ENCODE assay signal across 8 cellular contexts in genomic region chr3:11288021-11288491, GRCh38. TPM values are rescaled to one million over a fixed set of nuclear protein-coding genes. Genes with fewer than 3 reads are reported as not detected.
DNase-seq lines count a peak whose midpoint lies in the region; ATAC-seq and TF ChIP-seq lines count a peak whose summit lies in the region.

No MANE protein-coding gene starts in this region.

- peaks cover 85% of the 10 kb centered on the region for H4K20me1 ChIP-seq in BLaER1

- H3K4me1 Mint-ChIP-seq in MCF 10A (ENCODE audit: insufficient read depth, unreplicated experiment), result peaks cover 39% of the 10 kb centered on the region
- H3K4me1 Mint-ChIP-seq in naive thymus-derived CD8-positive, alpha-beta T cell, result peaks cover 33 to 62% (median 54%) of the 10 kb centered on the region in 4 donors

- no peak for ATAC-seq in naive thymus-derived CD8-positive, alpha-beta T cell
- ATAC-seq in HG02642 (IDR thresholded peaks at IDR 0.05; ENCODE audit: poor library complexity, unreplicated experiment) (no peak), GM18907 (IDR thresholded peaks at IDR 0.05; ENCODE audit: unreplicated experiment) (no peak)

- in situ Hi-C loops in GM13977 (cut with MboI; ENCODE audit: low pct_unique_long_range_greater_than_20kb, low sequenced_read_pairs, unreplicated experiment), result no loop called here

- TF ChIP-seq CTCF in MCF 10A (IDR thresholded peaks at IDR 0.05; ENCODE audit: unreplicated experiment), result no peak
- no peak for TF ChIP-seq CTCF in GM13977 (IDR thresholded peaks at IDR 0.05; ENCODE audit: extremely low read depth, insufficient read depth, missing control alignments)

- H3K4me1 ChIP-seq in BLaER1, result peaks cover 73% of the 10 kb centered on the region

- H3K27me3 Mint-ChIP-seq in MCF 10A (ENCODE audit: insufficient read depth, unreplicated experiment), result no peaks in the 10 kb centered on the region
- H3K27me3 Mint-ChIP-seq in naive thymus-derived CD8-positive, alpha-beta T cell, result no peaks in the 10 kb centered on the region

- POLR2A ChIA-PET in MCF 10A (lab: Yijun Ruan, JAX), result interaction anchor here (0.6 to 5.2 kb wide), 9 partner anchors 10 to 151 kb away, joined by 3 to 82 read pairs (median 7); partner anchors contain the start of gene ATG7
- POLR2A ChIA-PET in naive thymus-derived CD8-positive, alpha-beta T cell (lab: Charles Lee), result interaction anchor here (1.1 to 7.8 kb wide), 3 partner anchors 9 to 15 kb away, joined by 3 to 64 read pairs (median 3); partner anchors contain the start of gene ATG7

- peak overlapping the region; percentile 89 for H3K27ac Mint-ChIP-seq in MCF 10A (ENCODE audit: low read depth, unreplicated experiment)
- H3K27ac Mint-ChIP-seq in naive thymus-derived CD8-positive, alpha-beta T cell, result peak overlapping the region in 7 of 10 donors; percentile 55 to 96 (median 80)

- intact Hi-C loops in MCF 10A (cut with micrococcal nuclease), result loop anchor here (2.0 kb wide), 2 partner anchors 63 to 133 kb away; partner anchors contain the start of gene HRH1

- peak overlapping the region; percentile 40 for H3K4me3 Mint-ChIP-seq in MCF 10A (ENCODE audit: unreplicated experiment)
- peak overlapping the region in 1 of 10 donors; percentile 69 for H3K4me3 Mint-ChIP-seq in naive thymus-derived CD8-positive, alpha-beta T cell

- H3K4me3 ChIP-seq in BLaER1, result no peak overlapping the region

- H3K9me3 Mint-ChIP-seq in MCF 10A (ENCODE audit: unreplicated experiment), result no peaks in the 10 kb centered on the region
- no peaks in the 10 kb centered on the region for H3K9me3 Mint-ChIP-seq in naive thymus-derived CD8-positive, alpha-beta T cell

- H3K27me3 ChIP-seq in BLaER1, result no peaks in the 10 kb centered on the region

- peak overlapping the region; percentile 86 for H3K4me2 ChIP-seq in BLaER1

- H3K9ac ChIP-seq in BLaER1, result 0 out of 2 replicates have a peak overlapping the region, but pooled peaks have one; percentile 5

- no peak overlapping the region for H3K27ac ChIP-seq in BLaER1

- BruUV-seq in MCF 10A (replicated peaks; lab: Mats Ljungman, UMichigan), result no TSS peak

- DNase-seq in LHCN-M2 (ENCODE audit: low read depth) (peak; percentile 23), MCF 10A (ENCODE audit: unreplicated experiment) (no peak), GM13977 (ENCODE audit: low spot score) (no peak), pons (ENCODE audit: low spot score) (no peak)
- DNase-seq in naive thymus-derived CD8-positive, alpha-beta T cell, result no peak

- H3K36me3 Mint-ChIP-seq in MCF 10A (ENCODE audit: insufficient read depth, unreplicated experiment), result peaks cover 37% of the 10 kb centered on the region
- H3K36me3 Mint-ChIP-seq in naive thymus-derived CD8-positive, alpha-beta T cell, result peaks cover 0 to 17% (median 2%) of the 10 kb centered on the region in 3 donors

- peaks cover 24% of the 10 kb centered on the region for H3K36me3 ChIP-seq in BLaER1

- CTCF ChIA-PET in MCF 10A (lab: Yijun Ruan, JAX), result interaction anchor here (0.8 to 2.8 kb wide), 9 partner anchors 12 to 228 kb away, joined by 3 to 16 read pairs (median 4); partner anchors contain the start of gene ATG7

- no peaks in the 10 kb centered on the region for H3K9me3 ChIP-seq in BLaER1

RNA-seq across cellular contexts. Expression of gene ATG7, which starts 15.9 kb away (rescaled TPM):
- 48.1 and 50.5 TPM in 2 replicates for total RNA-seq in LHCN-M2 (2014; rRNA removed)
- 26.6 TPM for polyA plus RNA-seq in LHCN-M2 (2012)
- 52.3 and 54.0 TPM in 2 replicates for total RNA-seq in MCF 10A (2022)
- 10 to 100 TPM; 28.6 to 28.7 TPM for total RNA-seq in naive thymus-derived CD8-positive, alpha-beta T cell
- polyA plus RNA-seq in naive thymus-derived CD8-positive, alpha-beta T cell, result 10 to 100 TPM in 2 of 3 donors, 1 to 10 TPM in 1; 6.0 to 15.3 (median 10.3) TPM
